ENCODE assay signal across 8 cellular contexts in the genomic region with DNA sequence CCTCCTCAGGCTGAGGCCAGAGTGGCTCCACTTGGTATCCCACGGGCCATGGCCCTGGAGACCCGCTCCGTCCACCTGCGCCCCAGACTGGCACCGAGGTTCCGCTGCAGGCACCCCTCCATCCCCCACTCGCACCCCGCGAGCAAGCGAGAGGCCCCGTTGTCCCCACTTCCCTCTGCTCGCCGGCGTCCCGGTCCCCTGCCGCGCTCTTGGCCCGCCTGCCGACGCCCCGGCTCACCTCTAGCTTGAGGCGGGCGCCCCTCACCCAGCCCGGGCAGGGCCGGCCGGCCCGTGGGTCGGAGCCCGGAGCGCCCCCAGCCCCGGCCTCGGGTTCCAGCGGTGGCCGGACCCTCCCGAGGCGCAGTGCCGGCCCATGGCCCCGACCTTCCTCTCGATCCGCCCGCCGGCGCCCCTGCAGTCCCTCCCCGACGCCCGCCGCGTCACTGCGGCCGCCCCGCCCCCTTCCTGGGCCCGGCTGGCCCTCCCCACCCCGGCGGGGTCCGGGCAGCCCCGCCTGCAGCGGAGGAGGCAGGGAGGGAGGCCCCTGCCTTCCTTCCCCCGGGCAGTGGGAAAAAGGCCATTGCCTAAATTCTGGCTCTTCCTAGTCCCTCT. TPM values are rescaled to one million over a fixed set of nuclear protein-coding genes. Genes with fewer than 3 reads are reported as not detected.
DNase-seq lines count a peak whose midpoint lies in the region; ATAC-seq, FAIRE-seq and TF ChIP-seq lines count a peak whose summit lies in the region.

TSS of gene PITPNM1 (minus strand) at position 414 of the 612 bp plus-strand sequence. CDS start 1,183 bp downstream, outside the sequence.

- H3K9me3 Mint-ChIP-seq in mesothelial cell of epicardium, result no peaks in the 10 kb centered on the region

- POLR2A ChIA-PET in endothelial cell of umbilical vein (lab: Charles Lee), result interaction anchor here (1.0 kb wide), 1 partner anchor 113 kb away, joined by 4 read pairs; the partner anchor contains the start of gene RAD9A

- TF ChIP-seq POLR2A in GM18526 (IDR thresholded peaks at IDR 0.05; ENCODE audit: extremely low read depth, insufficient read length), result peak; percentile 21
- no peak for TF ChIP-seq POLR2A in endothelial cell of umbilical vein (IDR thresholded peaks at IDR 0.05; ENCODE audit: low read depth, low read length)

- H3K4me2 ChIP-seq in endothelial cell of umbilical vein (ENCODE audit: insufficient read depth, low read length), result peak within 1 kb of the TSS; percentile 62

- H3K9ac ChIP-seq in endothelial cell of umbilical vein (replicated peaks; ENCODE audit: extremely low read depth, insufficient read depth, low read length), result peak within 1 kb of the TSS; percentile 48

- no peaks in the 10 kb centered on the region for H3K9me3 ChIP-seq in endothelial cell of umbilical vein (replicated peaks; ENCODE audit: control insufficient read depth, insufficient read depth, low read length)

- peak within 1 kb of the TSS; percentile 79 for H3K4me3 Mint-ChIP-seq in mesothelial cell of epicardium

- H3K36me3 Mint-ChIP-seq in mesothelial cell of epicardium, result peaks cover 8% of the 10 kb centered on the region

- H3K27ac ChIP-seq in 22Rv1, result peak within 1 kb of the TSS; percentile 96
- peak within 1 kb of the TSS; percentile 51 for H3K27ac ChIP-seq in endothelial cell of umbilical vein (ENCODE audit: insufficient read depth, low read depth, low read length)

- H3K27ac Mint-ChIP-seq in mesothelial cell of epicardium, result peak within 1 kb of the TSS; percentile 89

- H3K4me1 Mint-ChIP-seq in mesothelial cell of epicardium, result peaks cover 31% of the 10 kb centered on the region

- BruUV-seq in endothelial cell of umbilical vein (replicated peaks; lab: Mats Ljungman, UMichigan), result no TSS peak

- no peaks in the 10 kb centered on the region for H4K20me1 ChIP-seq in endothelial cell of umbilical vein (replicated peaks; ENCODE audit: control insufficient read depth, extremely low read depth, insufficient read depth, low read length)

- peaks cover 11% of the 10 kb centered on the region for H3K79me2 ChIP-seq in endothelial cell of umbilical vein (ENCODE audit: control insufficient read depth, insufficient read depth, low read length)

- intact Hi-C loops in endothelial cell of umbilical vein (cut with micrococcal nuclease), result loop anchor here (2.0 to 10.0 kb wide), 2 partner anchors 62 to 240 kb away; partner anchors contain the start of genes CORO1B and GRK2

- DNase-seq in NCI-H69 (lab: John Stamatoyannopoulos, UW) (peak; percentile 91), endothelial cell of umbilical vein (ENCODE audit: low read depth, low spot score) (no peak), mesothelial cell of epicardium (ENCODE audit: low spot score in 2 of 2, unreplicated experiment in 2 of 2) (peak in 1 of 2 experiments; percentile 66)
- peak in 2 of 3 experiments; percentile 53 to 74 for DNase-seq in activated CD8-positive, alpha-beta memory T cell treated with anti-CD3 and anti-CD28 coated beads for 48 hours (ENCODE audit: low read depth in 2 of 3, low spot score in 2 of 3)
- peak; percentile 42 for DNase-seq in stimulated activated CD8-positive, alpha-beta memory T cell treated with anti-CD3 and anti-CD28 coated beads, Interleukin-7, amount 100 ng/mL, for 24 hours (ENCODE audit: low read depth)

- H3K4me3 ChIP-seq in endothelial cell of umbilical vein (replicated peaks in 1 of 3; ENCODE audit: insufficient read depth in 1 of 3, low read depth in 1 of 3, low read length in 3 of 3), result peak within 1 kb of the TSS; percentile 33 to 64 (median 43)

- H3K27me3 ChIP-seq in endothelial cell of umbilical vein (ENCODE audit: control insufficient read depth in 2 of 2, insufficient read depth in 2 of 2, low read length in 2 of 2), result no peaks in the 10 kb centered on the region

- H3K36me3 ChIP-seq in endothelial cell of umbilical vein (ENCODE audit: control insufficient read depth in 2 of 2, extremely low read depth in 1 of 2, insufficient read depth in 2 of 2, low read length in 2 of 2), result peaks cover 0 to 4% of the 10 kb centered on the region in 2 experiments

- CTCF ChIA-PET in endothelial cell of umbilical vein (lab: Charles Lee), result interaction anchor here (0.5 to 2.3 kb wide), 7 partner anchors 103 to 432 kb away, joined by 3 to 20 read pairs (median 7); partner anchors contain the start of genes PPP1CA and RAD9A

- FAIRE-seq in endothelial cell of umbilical vein (lab: Jason Lieb, UNC), result peak; percentile 54

- TF ChIP-seq CTCF in 22Rv1 (IDR thresholded peaks at IDR 0.05), result no peak
- no peak for TF ChIP-seq CTCF in endothelial cell of umbilical vein (IDR thresholded peaks at IDR 0.05; ENCODE audit: extremely low read depth in 1 of 2, insufficient read depth in 1 of 2, low read depth in 1 of 2, low read length in 2 of 2)
- no peak for TF ChIP-seq CTCF in mesothelial cell of epicardium (IDR thresholded peaks at IDR 0.05; ENCODE audit: unreplicated experiment)

- dilution Hi-C loops in endothelial cell of umbilical vein (cut with MboI; ENCODE audit: extremely low pct_ligation_motif_present, low sequenced_read_pairs), result no loop called here

- peaks cover 36% of the 10 kb centered on the region for H3K4me1 ChIP-seq in endothelial cell of umbilical vein (ENCODE audit: control insufficient read depth, extremely low read depth, insufficient read depth, low read length)

- H3K27me3 Mint-ChIP-seq in mesothelial cell of epicardium (ENCODE audit: low read depth), result peaks cover 5% of the 10 kb centered on the region

- no peak for ATAC-seq in GM19351 (IDR thresholded peaks at IDR 0.05; ENCODE audit: unreplicated experiment)

- H3K9me1 ChIP-seq in endothelial cell of umbilical vein (replicated peaks; ENCODE audit: control insufficient read depth, extremely low read depth, insufficient read depth, low read length), result no peaks in the 10 kb centered on the region

- H2AFZ ChIP-seq in endothelial cell of umbilical vein (ENCODE audit: low read depth, low read length), result peak within 1 kb of the TSS; percentile 56

TF ChIP-seq in endothelial cell of umbilical vein, 7 proteins besides CTCF, POLR2A, EP300 and RAD21:
- TF ChIP-seq FOS (IDR thresholded peaks at IDR 0.05; ENCODE audit: borderline replicate concordance, insufficient read depth, low read length), result no peak
- peak; percentile 23 for TF ChIP-seq POLR2AphosphoS5 (IDR thresholded peaks at IDR 0.05; ENCODE audit: insufficient read depth, low read depth, low read length)
- TF ChIP-seq JUN (IDR thresholded peaks at IDR 0.05; ENCODE audit: borderline replicate concordance, insufficient read depth, insufficient read length, low read depth), result no peak
- TF ChIP-seq EZH2 (IDR thresholded peaks at IDR 0.05; ENCODE audit: borderline replicate concordance, low read depth, low read length, severe bottlenecking), result no peak
- TF ChIP-seq MAX (IDR thresholded peaks at IDR 0.05; ENCODE audit: insufficient read depth, insufficient read length), result no peak

RNA-seq across cellular contexts. Expression of gene PITPNM1, which starts in this region (rescaled TPM):
- total RNA-seq in endothelial cell of umbilical vein, result 26.4 and 50.9 TPM in 2 replicates
- 16.5 and 25.2 TPM in 2 replicates for polyA plus RNA-seq in endothelial cell of umbilical vein
- 8.9 and 12.8 TPM in 2 replicates for polyA plus RNA-seq in endothelial cell of umbilical vein (2011; cell fraction: cytosol; rRNA removed)
- 38.2 and 38.7 TPM in 2 replicates for polyA plus RNA-seq in endothelial cell of umbilical vein (2011; cell fraction: nucleus; rRNA removed)
- polyA plus RNA-seq in endothelial cell of umbilical vein (2012), result 16.0 and 21.5 TPM in 2 replicates
- 11.1 and 18.5 TPM in 2 replicates for polyA minus RNA-seq in endothelial cell of umbilical vein
- 76.5 TPM for polyA minus RNA-seq in endothelial cell of umbilical vein (2011; cell fraction: cytosol; rRNA and poly(A)+ RNA removed)
- polyA minus RNA-seq in endothelial cell of umbilical vein (2011; cell fraction: nucleus; rRNA and poly(A)+ RNA removed), result 10.0 and 12.0 TPM in 2 replicates
- total RNA-seq in mesothelial cell of epicardium, result 54.9 to 56.0 TPM (median 55.8 TPM) in 3 replicates
